15 cellular contexts compared by ENCODE assay signal in the genomic region with DNA sequence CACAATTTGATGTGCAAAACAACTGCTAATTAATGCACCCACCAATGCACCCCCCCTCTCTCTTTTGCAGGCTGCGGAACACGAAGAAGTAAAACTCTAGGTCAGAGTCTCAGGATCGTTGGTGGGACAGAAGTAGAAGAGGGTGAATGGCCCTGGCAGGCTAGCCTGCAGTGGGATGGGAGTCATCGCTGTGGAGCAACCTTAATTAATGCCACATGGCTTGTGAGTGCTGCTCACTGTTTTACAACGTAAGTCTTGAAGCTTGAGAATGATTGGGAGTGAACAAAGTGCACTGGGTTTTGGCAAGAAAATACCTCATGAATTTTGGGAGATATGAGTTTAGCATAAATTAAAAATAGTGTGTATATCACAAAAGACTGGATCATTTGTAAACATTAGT. TPM values are rescaled to one million over a fixed set of nuclear protein-coding genes. Genes with fewer than 3 reads are reported as not detected.
A peak's percentile ranks its signal among the peaks of the same experiment; 100 is the strongest.
DNase-seq lines count a peak whose midpoint lies in the region; ATAC-seq lines count a peak whose summit lies in the region.
"Had no signal": no experiment of that assay in that cellular context is flagged by ENCODE, and none has a peak within 500 bp of the region (broad histone marks: within the 10 kb centered on the region; RNA-seq: fewer than 3 reads in every experiment).

No MANE protein-coding gene starts in this region.

- H3K4me2 ChIP-seq in neuronal stem cell (ENCODE audit: insufficient read depth, low read length, poor library complexity, severe bottlenecking) = no peak overlapping the region
- H3K4me2 ChIP-seq: KMS-11 had no signal

- no peak overlapping the region for H3K27ac ChIP-seq in neuronal stem cell (replicated peaks; ENCODE audit: low read length)
- H3K27ac ChIP-seq: KMS-11 had no signal

- H2AFZ ChIP-seq in neuronal stem cell (ENCODE audit: low read length) = no peak overlapping the region

- no CpG with 5 or more reads among the region's 5 CpGs for WGBS in neuronal stem cell (ENCODE audit: extremely low coverage in 2 of 2, insufficient read length in 2 of 2, insufficient replicate concordance in 1 of 2), 2 donors

- no peak overlapping the region for H2AK5ac ChIP-seq in neuronal stem cell (ENCODE audit: low read depth, low read length)

- no peak overlapping the region for H2BK5ac ChIP-seq in neuronal stem cell (ENCODE audit: low read length)

- H3K27me3 ChIP-seq in neuronal stem cell (ENCODE audit: control insufficient read depth in 3 of 3, insufficient read depth in 3 of 3, low read depth in 1 of 3, low read length in 3 of 3) = no peaks in the 10 kb centered on the region

- H3K18ac ChIP-seq in neuronal stem cell (ENCODE audit: low read length) = no peak overlapping the region

- DNase-seq in AG20443 (ENCODE audit: low spot score) = peak; percentile 72
- DNase-seq in HCEC 1CT = peak; percentile 25
- peak; percentile 23 for DNase-seq in fibroblast of gingiva (ENCODE audit: low read depth)
- no peak for DNase-seq in neuronal stem cell (ENCODE audit: low spot score)
- DNase-seq in activated T-cell treated with anti-CD3 and anti-CD28 coated beads, Interleukin-2, amount 50 U/mL, for 48 hours = no peak
- DNase-seq: COR-L47, NCI-H1436 treated with DMSO at 0.1 percent for 48 hours, NCI-H2029 treated with DMSO at 0.1 percent for 48 hours, NCI-H510A, NCI-H774 had no signal

- ATAC-seq in HG02763 (IDR thresholded peaks at IDR 0.05; ENCODE audit: unreplicated experiment) (no peak), GM19463 (IDR thresholded peaks at IDR 0.05; ENCODE audit: unreplicated experiment) (no peak)
- ATAC-seq: HepG2, Right ventricle myocardium inferior had no signal

- H3K14ac ChIP-seq in neuronal stem cell (ENCODE audit: low read length) = peak overlapping the region; percentile 56

- no peak overlapping the region for H2BK12ac ChIP-seq in neuronal stem cell (ENCODE audit: low read length)

- H3K4ac ChIP-seq in neuronal stem cell (ENCODE audit: low read length) = no peak overlapping the region

- no peak overlapping the region for H4K8ac ChIP-seq in neuronal stem cell (ENCODE audit: low read depth, low read length)

- H2BK120ac ChIP-seq in neuronal stem cell (ENCODE audit: low read depth, low read length) = no peak overlapping the region

- H3K9me3 ChIP-seq in neuronal stem cell (replicated peaks in 1 of 2; ENCODE audit: control insufficient read depth in 2 of 2, insufficient read depth in 1 of 2, low read depth in 1 of 2, low read length in 2 of 2) = no peaks in the 10 kb centered on the region

- H3K4me1 ChIP-seq in neuronal stem cell (ENCODE audit: control insufficient read depth in 2 of 2, insufficient read depth in 1 of 2, low read depth in 1 of 2, low read length in 2 of 2) = no peaks in the 10 kb centered on the region

- no peak overlapping the region for H3K9ac ChIP-seq in neuronal stem cell (ENCODE audit: low read depth, low read length, poor library complexity)
- H3K9ac ChIP-seq: KMS-11 had no signal

- H2BK15ac ChIP-seq in neuronal stem cell (ENCODE audit: low read length) = no peak overlapping the region

- no peaks in the 10 kb centered on the region for H3K79me1 ChIP-seq in neuronal stem cell (ENCODE audit: low read depth, low read length)

- no peak overlapping the region for H3K4me3 ChIP-seq in neuronal stem cell (ENCODE audit: low read length in 2 of 2)

- H3K36me3 ChIP-seq in neuronal stem cell (replicated peaks in 1 of 2; ENCODE audit: control insufficient read depth in 2 of 2, insufficient read depth in 2 of 2, low read length in 2 of 2) = no peaks in the 10 kb centered on the region

- H4K91ac ChIP-seq in neuronal stem cell (ENCODE audit: low read depth, low read length, poor library complexity) = no peak overlapping the region

- H3K23ac ChIP-seq in neuronal stem cell (ENCODE audit: low read depth, low read length, poor library complexity) = no peak overlapping the region

RNA-seq across cellular contexts. Expression of a gene that starts 28.9 kb away (rescaled TPM):
- polyA plus RNA-seq in neuronal stem cell (2013, experiment 1 of 2) = 0.01 TPM
- not detected for polyA plus RNA-seq in neuronal stem cell (2013, experiment 2 of 2)
- polyA plus RNA-seq: HepG2 had no signal

Comparison
In these comparisons a context has a peak if more than half of its experiments do, and no peak if none do; other contexts are left out.
1. DNase-seq: peak in AG20443 (single experiment), HCEC 1CT (single experiment) and fibroblast of gingiva (single experiment); none in neuronal stem cell (single experiment) and activated T-cell treated with anti-CD3 and anti-CD28 coated beads, Interleukin-2, amount 50 U/mL, for 48 hours (0 of 2).